ENCODE assay signal across 8 cellular contexts in the genomic region with DNA sequence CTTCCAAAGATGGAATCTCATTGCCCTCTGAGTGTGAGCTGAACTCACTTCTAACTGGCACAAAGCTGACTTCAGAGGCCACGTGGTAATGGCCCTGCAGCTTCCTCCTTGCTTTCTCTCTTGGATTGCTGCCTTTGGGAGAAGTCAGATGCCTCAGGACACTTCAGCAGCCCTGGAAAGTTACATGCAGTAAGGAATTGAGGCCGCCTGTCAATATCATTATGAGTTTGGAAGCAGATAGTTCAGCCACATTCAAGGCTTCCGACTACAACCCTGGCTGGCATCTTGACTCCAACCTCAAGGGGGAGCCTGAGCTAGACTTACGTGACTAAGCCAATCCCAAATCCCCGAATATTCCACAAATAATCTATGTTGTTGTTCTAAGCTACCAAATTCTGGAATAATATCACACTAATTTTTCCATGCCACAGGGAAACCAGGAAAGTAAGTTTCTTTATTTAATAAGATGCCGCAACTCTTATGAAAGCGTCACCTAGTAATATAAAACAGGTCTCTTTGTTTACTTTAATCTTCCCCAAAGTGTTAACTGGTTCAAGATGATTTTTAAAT. TPM values are rescaled to one million over a fixed set of nuclear protein-coding genes. Genes with fewer than 3 reads are reported as not detected.
A peak's percentile ranks its signal among the peaks of the same experiment; 100 is the strongest.
DNase-seq lines count a peak whose midpoint lies in the region; ATAC-seq and TF ChIP-seq lines count a peak whose summit lies in the region.

No MANE protein-coding gene starts in this region.

- peak; percentile 76 for TF ChIP-seq CTCF in A673 (conservative IDR thresholded peaks at IDR 0.05; ENCODE audit: low read depth, low read length)
- TF ChIP-seq CTCF in GM10266 (IDR thresholded peaks at IDR 0.05; ENCODE audit: control insufficient read depth, insufficient read depth, low read depth, missing control alignments): peak; percentile 52
- TF ChIP-seq CTCF in lung (IDR thresholded peaks at IDR 0.05; ENCODE audit: control extremely low read depth, extremely low read depth): peak; percentile 29
- peak in 2 of 3 experiments; percentile 17 to 45 for TF ChIP-seq CTCF in vagina (IDR thresholded peaks at IDR 0.05)

- peaks cover 72% of the 10 kb centered on the region for H3K36me3 Mint-ChIP-seq in dendritic cell treated with granulocyte-macrophage colony-stimulating factor and Interleukin-4, amounts not matched to agents 40 ng/mL and 50 ng/mL, for 4 days (ENCODE audit: low read depth)

- no peaks in the 10 kb centered on the region for H3K27me3 ChIP-seq in A673 (replicated peaks; ENCODE audit: insufficient read depth, low read depth, low read length, poor library complexity)
- no peaks in the 10 kb centered on the region for H3K27me3 ChIP-seq in lung (ENCODE audit: control insufficient read depth, insufficient read depth)
- no peaks in the 10 kb centered on the region for H3K27me3 ChIP-seq in vagina

- H3K27ac ChIP-seq in A673 (ENCODE audit: low read depth, low read length, poor library complexity, severe bottlenecking): no peak overlapping the region
- H3K27ac ChIP-seq in lung (ENCODE audit: low read depth in 1 of 2, low read length in 1 of 2): peak overlapping the region in 1 of 2 donors; percentile 48
- no peak overlapping the region for H3K27ac ChIP-seq in vagina

- ATAC-seq in lung (ENCODE audit: insufficient read depth, low FRiP score): peak; percentile 47
- no peak for ATAC-seq in HG03457 (IDR thresholded peaks at IDR 0.05; ENCODE audit: unreplicated experiment)

- TF ChIP-seq POLR2A in vagina (IDR thresholded peaks at IDR 0.05): no peak

- no peaks in the 10 kb centered on the region for H3K9me3 Mint-ChIP-seq in dendritic cell treated with granulocyte-macrophage colony-stimulating factor and Interleukin-4, amounts not matched to agents 40 ng/mL and 50 ng/mL, for 4 days

- 43 to 47% methylated on average over 7 of the region's 7 CpGs for WGBS in lung, 2 donors

- CTCF ChIA-PET in A673 (lab: Charles Lee): interaction anchor here (0.9 to 1.3 kb wide), 2 partner anchors 14 to 253 kb away, joined by 6 to 7 read pairs; partner anchors contain the start of gene CEP20

- peak overlapping the region; percentile 57 for H3K27ac Mint-ChIP-seq in dendritic cell treated with granulocyte-macrophage colony-stimulating factor and Interleukin-4, amounts not matched to agents 40 ng/mL and 50 ng/mL, for 4 days

- no TSS peak for BruUV-seq in A673 (replicated peaks; lab: Mats Ljungman, UMichigan)

- peak; percentile 64 for DNase-seq in A673 (ENCODE audit: low spot score)
- no peak for DNase-seq in GM10266 (ENCODE audit: extremely low spot score)
- peak; percentile 61 for DNase-seq in NCI-H69 (lab: John Stamatoyannopoulos, UW)
- DNase-seq in lung (ENCODE audit: low spot score): peak; percentile 39
- no peak for DNase-seq in vagina (ENCODE audit: extremely low spot score in 2 of 2)
- no peak for DNase-seq in activated T-cell treated with anti-CD3 and anti-CD28 coated beads for 4 hours

- no peak overlapping the region for H3K4me3 ChIP-seq in A673 (ENCODE audit: low read depth, low read length, poor library complexity, severe bottlenecking)
- H3K4me3 ChIP-seq in lung: no peak overlapping the region
- H3K4me3 ChIP-seq in vagina: no peak overlapping the region

- intact Hi-C loops in A673 (cut with micrococcal nuclease; ENCODE audit: unreplicated experiment): loop anchor here (2.0 kb wide), 1 partner anchor 252 kb away; no protein-coding TSS in a partner anchor
- intact Hi-C loops in dendritic cell treated with granulocyte-macrophage colony-stimulating factor and Interleukin-4, amounts not matched to agents 40 ng/mL and 50 ng/mL, for 4 days (cut with micrococcal nuclease): loop anchor here (5.0 kb wide), 1 partner anchor 252 kb away; no protein-coding TSS in a partner anchor
- intact Hi-C loops in vagina (cut with DNase I): loop anchor here (5.0 kb wide), 1 partner anchor 252 kb away; no protein-coding TSS in a partner anchor

- H3K4me1 ChIP-seq in A673 (ENCODE audit: insufficient read depth, low read length, poor library complexity, severe bottlenecking) (no peaks in the 10 kb centered on the region), lung (ENCODE audit: control insufficient read depth in 2 of 2, insufficient read depth in 2 of 2, low read length in 2 of 2) (peaks cover 0 to 2% of the 10 kb centered on the region in 2 donors), vagina (no peaks in the 10 kb centered on the region)

- H3K4me1 Mint-ChIP-seq in dendritic cell treated with granulocyte-macrophage colony-stimulating factor and Interleukin-4, amounts not matched to agents 40 ng/mL and 50 ng/mL, for 4 days (ENCODE audit: low read depth): peaks cover 10% of the 10 kb centered on the region

- no peaks in the 10 kb centered on the region for H3K27me3 Mint-ChIP-seq in dendritic cell treated with granulocyte-macrophage colony-stimulating factor and Interleukin-4, amounts not matched to agents 40 ng/mL and 50 ng/mL, for 4 days

- POLR2A ChIA-PET in A673 (lab: Charles Lee; ENCODE audit: low non-redundant PET): no interaction called here

- peaks cover 3% of the 10 kb centered on the region for H3K36me3 ChIP-seq in A673 (ENCODE audit: insufficient read depth, low read length, poor library complexity, severe bottlenecking)
- peaks cover 14 to 18% of the 10 kb centered on the region in 2 donors for H3K36me3 ChIP-seq in lung (ENCODE audit: control insufficient read depth in 2 of 2, insufficient read depth in 2 of 2, low read length in 2 of 2)
- peaks cover 0 to 10% of the 10 kb centered on the region in 2 donors for H3K36me3 ChIP-seq in vagina

- H3K9me3 ChIP-seq in A673 (ENCODE audit: low read depth, low read length, poor library complexity, severe bottlenecking): no peaks in the 10 kb centered on the region
- H3K9me3 ChIP-seq in lung (ENCODE audit: control insufficient read depth in 2 of 2, insufficient read depth in 1 of 2, low read length in 1 of 2): no peaks in the 10 kb centered on the region
- H3K9me3 ChIP-seq in vagina: no peaks in the 10 kb centered on the region

- H3K4me3 Mint-ChIP-seq in dendritic cell treated with granulocyte-macrophage colony-stimulating factor and Interleukin-4, amounts not matched to agents 40 ng/mL and 50 ng/mL, for 4 days: no peak overlapping the region

RNA-seq across cellular contexts. Expression of gene CEP20, which starts 13.6 kb away (rescaled TPM):
- 50.2 and 51.0 TPM in 2 replicates for total RNA-seq in A673 (2021)
- 10 to 100 TPM; 24.7 to 38.5 TPM for total RNA-seq in lung
- 10 to 100 TPM; 19.0 to 22.9 TPM for polyA plus RNA-seq in lung
- total RNA-seq in vagina: 28.2 TPM

RNA-seq across cellular contexts. Expression of gene MYH11, which starts 18.0 kb away (rescaled TPM):
- total RNA-seq in A673 (2021) (not detected in 2 replicates), lung (100 to 1,000 TPM in 1 of 2 donors, 10 to 100 TPM in 1; 75.7 to 146 TPM), vagina (822 TPM)
- polyA plus RNA-seq in lung: 10 to 100 TPM; 25.7 to 34.3 TPM

Comparison
In these comparisons a context has a peak if more than half of its experiments do, and no peak if none do; other contexts are left out.
1. DNase-seq: peak in A673 (single experiment), NCI-H69 (single experiment) and lung (single experiment); none in GM10266 (single experiment), vagina (0 of 2) and activated T-cell treated with anti-CD3 and anti-CD28 coated beads for 4 hours (single experiment).
2. RNA of gene MYH11, which starts 18.0 kb away (total RNA-seq): 822 TPM in vagina (single experiment) and 75.7 to 146 TPM in lung; not detected in A673; every median in the first group is over 10 times any median in the second.
3. Peak in every context shown above with its lines, with median percentiles within 50 percentile points of each other: CTCF ChIP-seq.